Comparison of ENCODE assay signal across 10 cellular contexts in genomic region chr13:113835461-113836274, GRCh38. TPM values are rescaled to one million over a fixed set of nuclear protein-coding genes. Genes with fewer than 3 reads are reported as not detected.
DNase-seq lines count a peak whose midpoint lies in the region; ATAC-seq lines count a peak whose summit lies in the region.
"Had no signal": no experiment of that assay in that cellular context is flagged by ENCODE, and none has a peak within 500 bp of the region (broad histone marks: within the 10 kb centered on the region; RNA-seq: fewer than 3 reads in every experiment).

No MANE protein-coding gene starts in this region.

- H3K27me3 ChIP-seq in muscle layer of colon (ENCODE audit: control insufficient read depth in 1 of 2, insufficient read depth in 2 of 2, low read length in 2 of 2), result no peaks in the 10 kb centered on the region

- H3K9me3 ChIP-seq in muscle layer of colon (ENCODE audit: low read length), result no peaks in the 10 kb centered on the region

- H3K27me3 Mint-ChIP-seq in naive thymus-derived CD8-positive, alpha-beta T cell, result peaks cover 0 to 23% (median 5%) of the 10 kb centered on the region in 5 donors

- DNase-seq in ELF-1 (ENCODE audit: low read depth, low spot score), result peak; percentile 82
- peak; percentile 79 for DNase-seq in NCI-H1417 treated with DMSO at 0.1 percent for 48 hours (lab: John Stamatoyannopoulos, UW)
- peak; percentile 73 for DNase-seq in amniotic epithelial cell (ENCODE audit: low read depth)
- DNase-seq in pons (ENCODE audit: low spot score), result no peak
- DNase-seq in ecto neural progenitor cell (ENCODE audit: low spot score), result no peak
- no peak for DNase-seq in naive thymus-derived CD8-positive, alpha-beta T cell
- DNase-seq: activated CD4-positive, alpha-beta T cell treated with anti-CD3 and anti-CD28 coated beads for 1 hour; NCI-H1105 treated with DMSO at 0.1 percent for 48 hours had no signal

- H3K27ac Mint-ChIP-seq in naive thymus-derived CD8-positive, alpha-beta T cell, result no peak overlapping the region

- no peak overlapping the region for H3K9ac ChIP-seq in muscle layer of colon (ENCODE audit: low read length)

- peaks cover 7% of the 10 kb centered on the region for H3K36me3 ChIP-seq in muscle layer of colon (ENCODE audit: insufficient read depth, low read length)

- POLR2A ChIA-PET in naive thymus-derived CD8-positive, alpha-beta T cell (lab: Charles Lee), result no interaction called here

- H3K4me3 Mint-ChIP-seq in naive thymus-derived CD8-positive, alpha-beta T cell, result no peak overlapping the region

- peaks cover 37% of the 10 kb centered on the region for H3K4me1 ChIP-seq in muscle layer of colon (ENCODE audit: insufficient read depth, low read length)

- H3K27ac ChIP-seq in muscle layer of colon (ENCODE audit: low read depth, low read length), result peak overlapping the region; percentile 56

- no peak overlapping the region for H3K4me3 ChIP-seq in muscle layer of colon (ENCODE audit: low read depth in 1 of 2, low read length in 2 of 2)

- H3K4me1 Mint-ChIP-seq in naive thymus-derived CD8-positive, alpha-beta T cell, result peaks cover 0 to 11% (median 8%) of the 10 kb centered on the region in 4 donors

- H3K9me3 Mint-ChIP-seq in naive thymus-derived CD8-positive, alpha-beta T cell, result peaks cover 0 to 4% (median 0%) of the 10 kb centered on the region in 9 donors

- H3K36me3 Mint-ChIP-seq in naive thymus-derived CD8-positive, alpha-beta T cell, result peaks cover 0 to 3% (median 0%) of the 10 kb centered on the region in 3 donors

- ATAC-seq in HG02970 (IDR thresholded peaks at IDR 0.05; ENCODE audit: low FRiP score, unreplicated experiment), result no peak
- no peak for ATAC-seq in naive thymus-derived CD8-positive, alpha-beta T cell

RNA-seq across cellular contexts. Expression of gene GAS6, which starts 28.2 kb away (rescaled TPM):
- total RNA-seq in naive thymus-derived CD8-positive, alpha-beta T cell, result 1 to 10 TPM; 2.2 to 2.4 TPM
- polyA plus RNA-seq in naive thymus-derived CD8-positive, alpha-beta T cell, result under 1 TPM in 2 of 3 donors, not detected in 1; 0.19 to 0.23 TPM

Comparison
In these comparisons a context has a peak if more than half of its experiments do, and no peak if none do; other contexts are left out.
1. DNase-seq: peak in ELF-1 (single experiment), NCI-H1417 treated with DMSO at 0.1 percent for 48 hours (single experiment) and amniotic epithelial cell (single experiment); none in pons (single experiment), ecto neural progenitor cell (single experiment) and naive thymus-derived CD8-positive, alpha-beta T cell (0 of 10).